ENCODE assay signal across 1 cellular context in the genomic region with DNA sequence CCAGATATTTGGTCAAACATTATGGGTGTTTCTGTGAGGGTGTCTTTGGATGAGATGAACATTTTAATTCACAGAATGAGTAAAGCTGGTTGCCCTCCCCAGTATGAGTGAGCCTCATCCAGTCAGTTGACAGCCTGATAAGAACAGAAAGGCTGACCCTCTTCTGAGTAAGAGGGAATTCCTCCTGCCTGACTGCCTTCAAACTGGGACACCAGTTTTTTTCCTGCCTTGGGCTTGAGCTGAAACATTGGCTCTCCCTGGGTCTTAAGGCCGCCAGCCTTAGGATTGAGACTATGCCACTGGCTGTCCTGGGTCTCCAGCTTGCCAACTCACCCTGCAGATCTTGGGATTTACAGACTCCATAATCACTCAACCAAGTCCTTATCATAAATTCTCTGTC.
TF ChIP-seq lines count a peak whose summit lies in the region.

No MANE protein-coding gene starts in this region.

TF ChIP-seq in WTC11, 78 proteins besides CTCF, POLR2A, EP300 and RAD21 (continued from another document):
- TF ChIP-seq, protein P1, sequence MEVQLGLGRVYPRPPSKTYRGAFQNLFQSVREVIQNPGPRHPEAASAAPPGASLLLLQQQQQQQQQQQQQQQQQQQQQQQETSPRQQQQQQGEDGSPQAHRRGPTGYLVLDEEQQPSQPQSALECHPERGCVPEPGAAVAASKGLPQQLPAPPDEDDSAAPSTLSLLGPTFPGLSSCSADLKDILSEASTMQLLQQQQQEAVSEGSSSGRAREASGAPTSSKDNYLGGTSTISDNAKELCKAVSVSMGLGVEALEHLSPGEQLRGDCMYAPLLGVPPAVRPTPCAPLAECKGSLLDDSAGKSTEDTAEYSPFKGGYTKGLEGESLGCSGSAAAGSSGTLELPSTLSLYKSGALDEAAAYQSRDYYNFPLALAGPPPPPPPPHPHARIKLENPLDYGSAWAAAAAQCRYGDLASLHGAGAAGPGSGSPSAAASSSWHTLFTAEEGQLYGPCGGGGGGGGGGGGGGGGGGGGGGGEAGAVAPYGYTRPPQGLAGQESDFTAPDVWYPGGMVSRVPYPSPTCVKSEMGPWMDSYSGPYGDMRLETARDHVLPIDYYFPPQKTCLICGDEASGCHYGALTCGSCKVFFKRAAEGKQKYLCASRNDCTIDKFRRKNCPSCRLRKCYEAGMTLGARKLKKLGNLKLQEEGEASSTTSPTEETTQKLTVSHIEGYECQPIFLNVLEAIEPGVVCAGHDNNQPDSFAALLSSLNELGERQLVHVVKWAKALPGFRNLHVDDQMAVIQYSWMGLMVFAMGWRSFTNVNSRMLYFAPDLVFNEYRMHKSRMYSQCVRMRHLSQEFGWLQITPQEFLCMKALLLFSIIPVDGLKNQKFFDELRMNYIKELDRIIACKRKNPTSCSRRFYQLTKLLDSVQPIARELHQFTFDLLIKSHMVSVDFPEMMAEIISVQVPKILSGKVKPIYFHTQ (CRISPR knock-in tag; IDR thresholded peaks at IDR 0.05), result no peak
- no peak for TF ChIP-seq ZNF423 (CRISPR knock-in tag; IDR thresholded peaks at IDR 0.05)
- TF ChIP-seq ELF4 (CRISPR knock-in tag; IDR thresholded peaks at IDR 0.05; ENCODE audit: low read depth), result no peak
- TF ChIP-seq, protein P2, sequence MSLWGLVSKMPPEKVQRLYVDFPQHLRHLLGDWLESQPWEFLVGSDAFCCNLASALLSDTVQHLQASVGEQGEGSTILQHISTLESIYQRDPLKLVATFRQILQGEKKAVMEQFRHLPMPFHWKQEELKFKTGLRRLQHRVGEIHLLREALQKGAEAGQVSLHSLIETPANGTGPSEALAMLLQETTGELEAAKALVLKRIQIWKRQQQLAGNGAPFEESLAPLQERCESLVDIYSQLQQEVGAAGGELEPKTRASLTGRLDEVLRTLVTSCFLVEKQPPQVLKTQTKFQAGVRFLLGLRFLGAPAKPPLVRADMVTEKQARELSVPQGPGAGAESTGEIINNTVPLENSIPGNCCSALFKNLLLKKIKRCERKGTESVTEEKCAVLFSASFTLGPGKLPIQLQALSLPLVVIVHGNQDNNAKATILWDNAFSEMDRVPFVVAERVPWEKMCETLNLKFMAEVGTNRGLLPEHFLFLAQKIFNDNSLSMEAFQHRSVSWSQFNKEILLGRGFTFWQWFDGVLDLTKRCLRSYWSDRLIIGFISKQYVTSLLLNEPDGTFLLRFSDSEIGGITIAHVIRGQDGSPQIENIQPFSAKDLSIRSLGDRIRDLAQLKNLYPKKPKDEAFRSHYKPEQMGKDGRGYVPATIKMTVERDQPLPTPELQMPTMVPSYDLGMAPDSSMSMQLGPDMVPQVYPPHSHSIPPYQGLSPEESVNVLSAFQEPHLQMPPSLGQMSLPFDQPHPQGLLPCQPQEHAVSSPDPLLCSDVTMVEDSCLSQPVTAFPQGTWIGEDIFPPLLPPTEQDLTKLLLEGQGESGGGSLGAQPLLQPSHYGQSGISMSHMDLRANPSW (CRISPR knock-in tag; conservative IDR thresholded peaks at IDR 0.05; ENCODE audit: low read depth), result no peak
- TF ChIP-seq NR3C1 (CRISPR knock-in tag; conservative IDR thresholded peaks at IDR 0.05; ENCODE audit: low read depth), result no peak
- no peak for TF ChIP-seq GABPB1 (CRISPR knock-in tag; IDR thresholded peaks at IDR 0.05)
- no peak for TF ChIP-seq CREM (CRISPR knock-in tag; IDR thresholded peaks at IDR 0.05)
- no peak for TF ChIP-seq SMAD3 (CRISPR knock-in tag; IDR thresholded peaks at IDR 0.05; ENCODE audit: borderline replicate concordance)
- TF ChIP-seq, protein P3, sequence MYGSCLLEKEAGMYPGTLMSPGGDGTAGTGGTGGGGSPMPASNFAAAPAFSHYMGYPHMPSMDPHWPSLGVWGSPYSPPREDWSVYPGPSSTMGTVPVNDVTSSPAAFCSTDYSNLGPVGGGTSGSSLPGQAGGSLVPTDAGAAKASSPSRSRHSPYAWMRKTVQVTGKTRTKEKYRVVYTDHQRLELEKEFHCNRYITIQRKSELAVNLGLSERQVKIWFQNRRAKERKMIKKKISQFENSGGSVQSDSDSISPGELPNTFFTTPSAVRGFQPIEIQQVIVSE (CRISPR knock-in tag; IDR thresholded peaks at IDR 0.05; ENCODE audit: borderline replicate concordance), result no peak
- TF ChIP-seq, protein P4, sequence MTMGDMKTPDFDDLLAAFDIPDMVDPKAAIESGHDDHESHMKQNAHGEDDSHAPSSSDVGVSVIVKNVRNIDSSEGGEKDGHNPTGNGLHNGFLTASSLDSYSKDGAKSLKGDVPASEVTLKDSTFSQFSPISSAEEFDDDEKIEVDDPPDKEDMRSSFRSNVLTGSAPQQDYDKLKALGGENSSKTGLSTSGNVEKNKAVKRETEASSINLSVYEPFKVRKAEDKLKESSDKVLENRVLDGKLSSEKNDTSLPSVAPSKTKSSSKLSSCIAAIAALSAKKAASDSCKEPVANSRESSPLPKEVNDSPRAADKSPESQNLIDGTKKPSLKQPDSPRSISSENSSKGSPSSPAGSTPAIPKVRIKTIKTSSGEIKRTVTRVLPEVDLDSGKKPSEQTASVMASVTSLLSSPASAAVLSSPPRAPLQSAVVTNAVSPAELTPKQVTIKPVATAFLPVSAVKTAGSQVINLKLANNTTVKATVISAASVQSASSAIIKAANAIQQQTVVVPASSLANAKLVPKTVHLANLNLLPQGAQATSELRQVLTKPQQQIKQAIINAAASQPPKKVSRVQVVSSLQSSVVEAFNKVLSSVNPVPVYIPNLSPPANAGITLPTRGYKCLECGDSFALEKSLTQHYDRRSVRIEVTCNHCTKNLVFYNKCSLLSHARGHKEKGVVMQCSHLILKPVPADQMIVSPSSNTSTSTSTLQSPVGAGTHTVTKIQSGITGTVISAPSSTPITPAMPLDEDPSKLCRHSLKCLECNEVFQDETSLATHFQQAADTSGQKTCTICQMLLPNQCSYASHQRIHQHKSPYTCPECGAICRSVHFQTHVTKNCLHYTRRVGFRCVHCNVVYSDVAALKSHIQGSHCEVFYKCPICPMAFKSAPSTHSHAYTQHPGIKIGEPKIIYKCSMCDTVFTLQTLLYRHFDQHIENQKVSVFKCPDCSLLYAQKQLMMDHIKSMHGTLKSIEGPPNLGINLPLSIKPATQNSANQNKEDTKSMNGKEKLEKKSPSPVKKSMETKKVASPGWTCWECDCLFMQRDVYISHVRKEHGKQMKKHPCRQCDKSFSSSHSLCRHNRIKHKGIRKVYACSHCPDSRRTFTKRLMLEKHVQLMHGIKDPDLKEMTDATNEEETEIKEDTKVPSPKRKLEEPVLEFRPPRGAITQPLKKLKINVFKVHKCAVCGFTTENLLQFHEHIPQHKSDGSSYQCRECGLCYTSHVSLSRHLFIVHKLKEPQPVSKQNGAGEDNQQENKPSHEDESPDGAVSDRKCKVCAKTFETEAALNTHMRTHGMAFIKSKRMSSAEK (CRISPR knock-in tag; IDR thresholded peaks at IDR 0.05; ENCODE audit: borderline replicate concordance), result no peak
